Comparison of ENCODE assay signal across 18 cellular contexts in genomic region chr4:41433361-41433760, GRCh38.
DNase-seq lines count a peak whose midpoint lies in the region; ATAC-seq, FAIRE-seq and TF ChIP-seq lines count a peak whose summit lies in the region.
"Had no signal": no experiment of that assay in that cellular context is flagged by ENCODE, and none has a peak within 500 bp of the region (broad histone marks: within the 10 kb centered on the region; RNA-seq: fewer than 3 reads in every experiment).

No MANE protein-coding gene starts in this region.

- H2AFZ ChIP-seq in HepG2 (ENCODE audit: low read length) (no peak overlapping the region), OCI-LY7 (ENCODE audit: low read length) (no peak overlapping the region)
- H2AFZ ChIP-seq: hepatocyte had no signal

- CTCF ChIA-PET in HepG2 (lab: Yijun Ruan, JAX; ENCODE audit: low intra/inter-chr PET ratio, low total read pairs) = no interaction called here
- CTCF ChIA-PET in A673 (lab: Charles Lee) = no interaction called here
- CTCF ChIA-PET in OCI-LY7 (lab: Charles Lee; ENCODE audit: unreplicated experiment) = interaction anchor here (0.8 kb wide), 1 partner anchor 16 kb away, joined by 3 read pairs; no protein-coding TSS in a partner anchor

- peaks cover 4% of the 10 kb centered on the region for H3K9me3 Mint-ChIP-seq in mesothelial cell of epicardium

- FAIRE-seq in HepG2 (lab: Jason Lieb, UNC) = no peak
- FAIRE-seq: endothelial cell of umbilical vein had no signal

- no peaks in the 10 kb centered on the region for H3K36me3 Mint-ChIP-seq in mesothelial cell of epicardium

- no peaks in the 10 kb centered on the region for H3K36me3 ChIP-seq in HUES64 (ENCODE audit: insufficient read depth, low read length)
- H3K36me3 ChIP-seq in tibial artery = no peaks in the 10 kb centered on the region
- no peaks in the 10 kb centered on the region for H3K36me3 ChIP-seq in HepG2 (replicated peaks in 1 of 2; ENCODE audit: control insufficient read depth in 1 of 2, insufficient read depth in 2 of 2, low read length in 2 of 2)
- H3K36me3 ChIP-seq in A673 (ENCODE audit: insufficient read depth, low read length, poor library complexity, severe bottlenecking) = no peaks in the 10 kb centered on the region
- H3K36me3 ChIP-seq in OCI-LY7 (ENCODE audit: insufficient read depth, low read length) = no peaks in the 10 kb centered on the region

- H3K4me1 ChIP-seq in HUES64 (ENCODE audit: insufficient read depth, low read length) = peaks cover 54% of the 10 kb centered on the region
- peaks cover 0 to 87% (median 51%) of the 10 kb centered on the region in 4 donors for H3K4me1 ChIP-seq in tibial artery
- H3K4me1 ChIP-seq in HepG2 (ENCODE audit: insufficient read depth, low read length) = no peaks in the 10 kb centered on the region
- H3K4me1 ChIP-seq in A673 (ENCODE audit: insufficient read depth, low read length, poor library complexity, severe bottlenecking) = peaks cover 29% of the 10 kb centered on the region
- H3K4me1 ChIP-seq in OCI-LY7 (ENCODE audit: insufficient read depth, low read length, poor library complexity, severe bottlenecking) = no peaks in the 10 kb centered on the region

- H3K4me3 Mint-ChIP-seq in mesothelial cell of epicardium = no peak overlapping the region

- in situ Hi-C loops in HepG2 (cut with HindIII; ENCODE audit: extremely low pct_ligation_motif_present, low pct_unique_long_range_greater_than_20kb) = no loop called here

- H3K4me1 Mint-ChIP-seq in mesothelial cell of epicardium = peaks cover 69% of the 10 kb centered on the region

- DNase-seq in dorsolateral prefrontal cortex (no peak), mesothelial cell of epicardium (ENCODE audit: low spot score in 2 of 2, unreplicated experiment in 2 of 2) (no peak), tibial artery (no peak), HepG2 (ENCODE audit: low spot score) (no peak), NCI-H774 (lab: John Stamatoyannopoulos, UW) (no peak), A673 (ENCODE audit: low spot score) (no peak), OCI-LY7 (ENCODE audit: low spot score) (no peak)
- DNase-seq: activated CD4-positive, alpha-beta T cell treated with anti-CD3 and anti-CD28 coated beads, Interleukin-2, amount 50 U/mL, for 48 hours; activated naive CD4-positive, alpha-beta T cell; activated T-cell treated with anti-CD3 and anti-CD28 coated beads for 4 hours; amniotic stem cell; COR-L47; NCI-H1417 treated with DMSO at 0.1 percent for 48 hours; NCI-H526 treated with DMSO at 0.1 percent for 48 hours; SIG-M5 had no signal

- intact Hi-C loops in dorsolateral prefrontal cortex (cut with DNase I) = loop anchor here (5.0 kb wide), 2 partner anchors 71 to 179 kb away; no protein-coding TSS in a partner anchor
- intact Hi-C loops in tibial artery (cut with DNase I; ENCODE audit: low total_unique reads) = loop anchor here (10.0 kb wide), 1 partner anchor 111 kb away; no protein-coding TSS in a partner anchor
- intact Hi-C loops in HepG2 (cut with micrococcal nuclease; ENCODE audit: unreplicated experiment) = no loop called here
- intact Hi-C loops in A673 (cut with micrococcal nuclease; ENCODE audit: unreplicated experiment) = loop anchor here (2.0 kb wide), 1 partner anchor 43 kb away; no protein-coding TSS in a partner anchor
- intact Hi-C loops in OCI-LY7 (cut with micrococcal nuclease; ENCODE audit: unreplicated experiment) = no loop called here

- H3K27ac Mint-ChIP-seq in mesothelial cell of epicardium = peak overlapping the region; percentile 48

- H3K9me2 ChIP-seq in OCI-LY7 (ENCODE audit: insufficient read depth, low read length) = no peaks in the 10 kb centered on the region

- no peaks in the 10 kb centered on the region for H3K9me3 ChIP-seq in HUES64 (ENCODE audit: insufficient read depth, low read depth, low read length)
- no peaks in the 10 kb centered on the region for H3K9me3 ChIP-seq in tibial artery
- no peaks in the 10 kb centered on the region for H3K9me3 ChIP-seq in HepG2 (ENCODE audit: low read length)
- H3K9me3 ChIP-seq in A673 (ENCODE audit: low read depth, low read length, poor library complexity, severe bottlenecking) = no peaks in the 10 kb centered on the region
- no peaks in the 10 kb centered on the region for H3K9me3 ChIP-seq in OCI-LY7 (ENCODE audit: low read length)

- TF ChIP-seq RAD21 in HepG2 (CRISPR knock-in tag; IDR thresholded peaks at IDR 0.05) = no peak

- TF ChIP-seq CTCF in dorsolateral prefrontal cortex (IDR thresholded peaks at IDR 0.05 in 54 of 56, conservative IDR thresholded peaks at IDR 0.05 in 2 of 56; ENCODE audit: low read depth in 1 of 56, partially characterized antibody in 56 of 56) = no peak
- no peak for TF ChIP-seq CTCF in mesothelial cell of epicardium (IDR thresholded peaks at IDR 0.05; ENCODE audit: unreplicated experiment)
- TF ChIP-seq CTCF in tibial artery (IDR thresholded peaks at IDR 0.05) = no peak
- TF ChIP-seq CTCF in HepG2 (CRISPR knock-in tag; IDR thresholded peaks at IDR 0.05) = no peak
- no peak for TF ChIP-seq CTCF in A673 (conservative IDR thresholded peaks at IDR 0.05; ENCODE audit: low read depth, low read length)
- TF ChIP-seq CTCF in OCI-LY7 (conservative IDR thresholded peaks at IDR 0.05; ENCODE audit: low read length) = no peak

- H3K9ac ChIP-seq in HUES64 (ENCODE audit: low read depth, low read length) (peak overlapping the region; percentile 61), HepG2 (ENCODE audit: insufficient read depth, low read depth, low read length) (no peak overlapping the region)

- H3K27me3 Mint-ChIP-seq in mesothelial cell of epicardium (ENCODE audit: low read depth) = no peaks in the 10 kb centered on the region

- no peak for ATAC-seq in HepG2

- no peak overlapping the region for H3K4me2 ChIP-seq in HepG2 (ENCODE audit: low read depth, low read length)
- H3K4me2 ChIP-seq in OCI-LY7 (ENCODE audit: low read length) = no peak overlapping the region
- H3K4me2 ChIP-seq: hepatocyte had no signal

- H3K27me3 ChIP-seq in HUES64 (ENCODE audit: insufficient read depth, low read length) = no peaks in the 10 kb centered on the region
- no peaks in the 10 kb centered on the region for H3K27me3 ChIP-seq in dorsolateral prefrontal cortex
- no peaks in the 10 kb centered on the region for H3K27me3 ChIP-seq in tibial artery
- peaks cover 0 to 9% of the 10 kb centered on the region in 2 experiments; a peak in 2 of 5 replicates for H3K27me3 ChIP-seq in HepG2 (ENCODE audit: control insufficient read depth in 1 of 2, insufficient read depth in 2 of 2, low read length in 2 of 2)
- H3K27me3 ChIP-seq in A673 (replicated peaks; ENCODE audit: insufficient read depth, low read depth, low read length, poor library complexity) = no peaks in the 10 kb centered on the region
- H3K27me3 ChIP-seq: hepatocyte had no signal

- H3K4me3 ChIP-seq in HUES64 (ENCODE audit: low read length) = peak overlapping the region; percentile 9; the same call in 1 of the 2 replicates
- peak overlapping the region in 3 of 59 donors; percentile 7 to 23 (median 15) for H3K4me3 ChIP-seq in dorsolateral prefrontal cortex
- H3K4me3 ChIP-seq in tibial artery = no peak overlapping the region
- no peak overlapping the region for H3K4me3 ChIP-seq in HepG2 (replicated peaks in 1 of 3; ENCODE audit: insufficient read depth in 1 of 3, low read depth in 2 of 3, low read length in 3 of 3)
- H3K4me3 ChIP-seq in A673 (ENCODE audit: low read depth, low read length, poor library complexity, severe bottlenecking) = no peak overlapping the region
- no peak overlapping the region for H3K4me3 ChIP-seq in OCI-LY7 (ENCODE audit: low read depth, low read length, poor library complexity, severe bottlenecking)
- H3K4me3 ChIP-seq: hepatocyte had no signal

- H3K27ac ChIP-seq in HUES64 (ENCODE audit: low read depth, low read length) = peak overlapping the region; percentile 96
- H3K27ac ChIP-seq in dorsolateral prefrontal cortex = peak overlapping the region in 57 of 59 donors; percentile 7 to 89 (median 76)
- H3K27ac ChIP-seq in tibial artery = peak overlapping the region; percentile 66 to 75
- no peak overlapping the region for H3K27ac ChIP-seq in HepG2 (ENCODE audit: extremely low read length, insufficient read depth, low read length)
- H3K27ac ChIP-seq in A673 (ENCODE audit: low read depth, low read length, poor library complexity, severe bottlenecking) = no peak overlapping the region
- H3K27ac ChIP-seq in OCI-LY7 (ENCODE audit: low read depth, low read length, poor library complexity, severe bottlenecking) = no peak overlapping the region
- H3K27ac ChIP-seq: hepatocyte had no signal

- H3K79me2 ChIP-seq in HepG2 (ENCODE audit: insufficient read depth, low read length) = no peaks in the 10 kb centered on the region
- no peaks in the 10 kb centered on the region for H3K79me2 ChIP-seq in OCI-LY7 (ENCODE audit: insufficient read depth, low read depth, low read length)
- H3K79me2 ChIP-seq: hepatocyte had no signal

- H4K20me1 ChIP-seq in HepG2 (ENCODE audit: insufficient read depth, low read length) (no peaks in the 10 kb centered on the region), OCI-LY7 (ENCODE audit: insufficient read depth, low read length) (no peaks in the 10 kb centered on the region)

- TF ChIP-seq EP300 in HepG2 (IDR thresholded peaks at IDR 0.05; ENCODE audit: low read depth in 2 of 2, low read length in 2 of 2) (no peak), HepG2 (CRISPR knock-in tag; IDR thresholded peaks at IDR 0.05; ENCODE audit: borderline replicate concordance) (no peak)

- POLR2A ChIA-PET in HepG2 (lab: Yijun Ruan, JAX) (no interaction called here), A673 (lab: Charles Lee; ENCODE audit: low non-redundant PET) (no interaction called here), OCI-LY7 (lab: Charles Lee) (interaction anchor here (0.6 to 1.0 kb wide), 2 partner anchors 9 to 134 kb away, joined by 3 to 7 read pairs; no protein-coding TSS in a partner anchor)

- 40% methylated on average over 3 of the region's 3 CpGs for WGBS in HUES64
- WGBS in HepG2 (ENCODE audit: low lambda C conversion rate) = 23% methylated on average over 3 of the region's 3 CpGs

- TF ChIP-seq POLR2A in HepG2 (IDR thresholded peaks at IDR 0.05; ENCODE audit: insufficient read depth in 1 of 2, low read depth in 2 of 2, low read length in 2 of 2) = no peak

- BruUV-seq in HepG2 (replicated peaks; lab: Mats Ljungman, UMichigan) = no TSS peak
- no TSS peak for BruUV-seq in A673 (replicated peaks; lab: Mats Ljungman, UMichigan)
- no TSS peak for BruUV-seq in OCI-LY7 (replicated peaks; lab: Mats Ljungman, UMichigan)

TF ChIP-seq in HepG2, 621 proteins besides CTCF, POLR2A, EP300 and RAD21 (continues in another document):
- TF ChIP-seq ETV5 (CRISPR knock-in tag; IDR thresholded peaks at IDR 0.05; ENCODE audit: borderline replicate concordance) (no peak), ZNF572 (CRISPR knock-in tag; IDR thresholded peaks at IDR 0.05) (no peak)

Comparison
In these comparisons a context has a peak if more than half of its experiments do, and no peak if none do; other contexts are left out.
1. H3K27ac ChIP-seq: peak in HUES64 (single experiment), dorsolateral prefrontal cortex (57 of 59) and tibial artery (2 of 2); none in HepG2 (single experiment), A673 (single experiment) and OCI-LY7 (single experiment).
2. intact Hi-C loops: an anchor here in dorsolateral prefrontal cortex (5.0 kb wide), tibial artery (10.0 kb wide) and A673 (2.0 kb wide); none called in HepG2 and OCI-LY7.